ENCODE assay signal across 8 cellular contexts in the genomic region with DNA sequence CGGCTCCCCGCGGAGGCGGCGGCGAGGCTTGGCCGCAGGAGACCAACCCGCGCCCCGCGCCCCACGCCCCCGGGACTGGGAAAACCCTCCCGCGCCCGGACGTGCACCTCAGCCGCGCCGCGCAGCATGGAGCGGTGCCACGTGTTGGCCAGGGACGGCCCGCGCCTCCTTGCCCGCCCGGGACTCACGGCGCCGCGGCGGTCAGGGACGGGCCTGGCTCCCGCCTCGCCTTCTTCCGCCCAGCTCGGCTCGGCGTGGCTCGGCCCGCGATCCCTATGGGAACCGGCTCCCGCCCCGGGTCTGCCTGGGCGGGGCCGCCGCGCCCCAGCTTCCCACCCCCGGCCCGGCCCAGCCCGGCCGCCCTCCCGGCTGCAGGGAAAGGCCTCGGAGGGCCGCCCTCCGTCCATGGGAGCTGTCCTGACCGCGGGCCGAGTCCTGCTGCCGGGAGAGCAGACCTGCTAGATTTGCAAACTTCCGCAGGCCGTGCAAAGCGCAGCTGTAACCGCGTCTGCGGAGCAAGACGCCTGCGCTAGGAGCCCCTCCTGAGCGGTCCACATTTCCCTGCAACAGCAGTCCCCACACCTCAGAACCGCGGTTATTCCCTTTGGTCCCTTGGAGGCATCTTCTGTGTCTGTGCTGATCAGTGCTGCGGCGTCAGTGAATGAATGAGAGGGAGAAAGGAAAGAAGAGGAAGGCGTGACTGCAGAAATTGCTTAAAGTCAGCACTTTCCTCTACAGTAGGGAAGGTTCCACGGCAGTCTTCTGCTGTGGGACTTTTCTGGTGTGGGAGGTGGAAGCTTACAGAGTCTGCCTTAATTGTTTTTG. TPM values are rescaled to one million over a fixed set of nuclear protein-coding genes. Genes with fewer than 3 reads are reported as not detected.
A peak's percentile ranks its signal among the peaks of the same experiment; 100 is the strongest.
DNase-seq lines count a peak whose midpoint lies in the region; ATAC-seq and TF ChIP-seq lines count a peak whose summit lies in the region.

Gene CDKL1 (minus strand): TSS at position 246 of the 825 bp plus-strand sequence. CDS start 1,013 bp downstream, outside the sequence.

- H3K27me3 ChIP-seq in layer of hippocampus (ENCODE audit: control insufficient read depth, insufficient read depth, low read length): no peaks in the 10 kb centered on the region

- peak; percentile 63 for DNase-seq in GM12865 (ENCODE audit: low read depth)
- peak; percentile 77 for DNase-seq in HCEC 1CT
- DNase-seq in NCI-H1092 (lab: John Stamatoyannopoulos, UW): peak; percentile 37
- DNase-seq in activated CD4-positive, alpha-beta T cell treated with anti-CD3 and anti-CD28 coated beads for 36 hours: peak; percentile 70
- DNase-seq in stimulated activated CD4-positive, alpha-beta T cell treated with anti-CD3 and anti-CD28 coated beads, Interleukin-15, amount 100 ng/mL, for 24 hours: peak; percentile 72
- no peak for DNase-seq in NCI-H187 treated with DMSO at 0.1 percent for 48 hours (lab: John Stamatoyannopoulos, UW)

- CTCF ChIA-PET in activated CD4-positive, alpha-beta T cell treated with anti-CD3 and anti-CD28 coated beads for 36 hours (lab: Charles Lee): interaction anchor here (0.9 to 1.4 kb wide), 2 partner anchors 76 to 101 kb away, joined by 4 to 8 read pairs; no protein-coding TSS in a partner anchor

- H3K4me1 Mint-ChIP-seq in activated CD4-positive, alpha-beta T cell treated with anti-CD3 and anti-CD28 coated beads for 36 hours: peaks cover 14% of the 10 kb centered on the region
- peaks cover 25% of the 10 kb centered on the region for H3K4me1 Mint-ChIP-seq in dendritic cell treated with granulocyte-macrophage colony-stimulating factor and Interleukin-4, amounts not matched to agents 40 ng/mL and 50 ng/mL, for 4 days (ENCODE audit: low read depth)

- TF ChIP-seq CTCF in GM12865 (IDR thresholded peaks at IDR 0.05; ENCODE audit: insufficient read depth, low read depth, low read length, missing control alignments): no peak

- POLR2A ChIA-PET in activated CD4-positive, alpha-beta T cell treated with anti-CD3 and anti-CD28 coated beads for 36 hours (lab: Charles Lee): interaction anchor here (1.6 kb wide), 1 partner anchor 34 kb away, joined by 4 read pairs; no protein-coding TSS in a partner anchor

- peaks cover 6% of the 10 kb centered on the region for H3K27me3 Mint-ChIP-seq in activated CD4-positive, alpha-beta T cell treated with anti-CD3 and anti-CD28 coated beads for 36 hours
- H3K27me3 Mint-ChIP-seq in dendritic cell treated with granulocyte-macrophage colony-stimulating factor and Interleukin-4, amounts not matched to agents 40 ng/mL and 50 ng/mL, for 4 days: peaks cover 7% of the 10 kb centered on the region

- peaks cover 6% of the 10 kb centered on the region for H3K36me3 Mint-ChIP-seq in activated CD4-positive, alpha-beta T cell treated with anti-CD3 and anti-CD28 coated beads for 36 hours (ENCODE audit: low read depth)
- H3K36me3 Mint-ChIP-seq in dendritic cell treated with granulocyte-macrophage colony-stimulating factor and Interleukin-4, amounts not matched to agents 40 ng/mL and 50 ng/mL, for 4 days (ENCODE audit: low read depth): no peaks in the 10 kb centered on the region

- intact Hi-C loops in activated CD4-positive, alpha-beta T cell treated with anti-CD3 and anti-CD28 coated beads for 36 hours (cut with DNase I, micrococcal nuclease): loop anchor here (2.0 kb wide), 6 partner anchors 34 to 136 kb away; partner anchors contain the start of genes DMAC2L (in 1 of the 2), L2HGDH (in 1 of the 2) and MAP4K5 (in 1 of the 2)
- intact Hi-C loops in dendritic cell treated with granulocyte-macrophage colony-stimulating factor and Interleukin-4, amounts not matched to agents 40 ng/mL and 50 ng/mL, for 4 days (cut with micrococcal nuclease): loop anchor here (2.0 to 10.0 kb wide), 2 partner anchors 52 to 76 kb away; no protein-coding TSS in a partner anchor

- H3K27ac Mint-ChIP-seq in activated CD4-positive, alpha-beta T cell treated with anti-CD3 and anti-CD28 coated beads for 36 hours: peak within 1 kb of the TSS; percentile 72
- peak within 1 kb of the TSS; percentile 69 for H3K27ac Mint-ChIP-seq in dendritic cell treated with granulocyte-macrophage colony-stimulating factor and Interleukin-4, amounts not matched to agents 40 ng/mL and 50 ng/mL, for 4 days

- peak; percentile 75 for ATAC-seq in activated CD4-positive, alpha-beta T cell treated with anti-CD3 and anti-CD28 coated beads for 36 hours

- H3K9me3 Mint-ChIP-seq in activated CD4-positive, alpha-beta T cell treated with anti-CD3 and anti-CD28 coated beads for 36 hours (ENCODE audit: low read depth): no peaks in the 10 kb centered on the region
- H3K9me3 Mint-ChIP-seq in dendritic cell treated with granulocyte-macrophage colony-stimulating factor and Interleukin-4, amounts not matched to agents 40 ng/mL and 50 ng/mL, for 4 days: no peaks in the 10 kb centered on the region

- peak within 1 kb of the TSS; percentile 35 for H3K27ac ChIP-seq in layer of hippocampus (ENCODE audit: low read depth, low read length)

- peak within 1 kb of the TSS; percentile 82 for H3K4me3 Mint-ChIP-seq in activated CD4-positive, alpha-beta T cell treated with anti-CD3 and anti-CD28 coated beads for 36 hours
- H3K4me3 Mint-ChIP-seq in dendritic cell treated with granulocyte-macrophage colony-stimulating factor and Interleukin-4, amounts not matched to agents 40 ng/mL and 50 ng/mL, for 4 days: peak within 1 kb of the TSS; percentile 76

- peak within 1 kb of the TSS; percentile 78 for H3K4me3 ChIP-seq in GM12865 (ENCODE audit: low read depth, low read length)

RNA-seq across cellular contexts. Expression of gene CDKL1, which starts in this region (rescaled TPM):
- 1 to 10 TPM; 2.9 to 4.4 TPM for total RNA-seq in activated CD4-positive, alpha-beta T cell treated with anti-CD3 and anti-CD28 coated beads for 36 hours
